In genomic region chr21:36028127-36029069, GRCh38 we compare ENCODE assay signal across 8 cellular contexts.
A peak's percentile ranks its signal among the peaks of the same experiment; 100 is the strongest.
DNase-seq lines count a peak whose midpoint lies in the region; ATAC-seq lines count a peak whose summit lies in the region.

No MANE protein-coding gene starts in this region.

- peak; percentile 65 for ATAC-seq in HG02938 (IDR thresholded peaks at IDR 0.05; ENCODE audit: unreplicated experiment)
- no peak for ATAC-seq in GM18517 (IDR thresholded peaks at IDR 0.05; ENCODE audit: unreplicated experiment)

- DNase-seq in GM03348 (ENCODE audit: low spot score) (peak; percentile 92), NCI-H2227 treated with DMSO at 0.1 percent for 48 hours (lab: John Stamatoyannopoulos, UW) (peak; percentile 74), kidney tubule cell (ENCODE audit: low spot score) (peak; percentile 75)
- peak; percentile 40 for DNase-seq in activated CD4-positive, CD25-positive, alpha-beta regulatory T cell treated with anti-CD3 and anti-CD28 coated beads, Interleukin-2, amount 50 U/mL, for 16 hours (ENCODE audit: low read depth, low spot score)
- DNase-seq in central memory CD4-positive, alpha-beta T cell, result peak; percentile 45
- DNase-seq in stimulated activated CD4-positive, alpha-beta T cell treated with anti-CD3 and anti-CD28 coated beads, Interleukin-4, amount 100 ng/mL, for 1 hour, result peak; percentile 57

Comparison
In these comparisons a context has a peak if more than half of its experiments do, and no peak if none do; other contexts are left out.
1. DNase-seq: peak in every context shown above with its lines; median percentile 92 in GM03348; 75 in kidney tubule cell; 74 in NCI-H2227 treated with DMSO at 0.1 percent for 48 hours; 57 in stimulated activated CD4-positive, alpha-beta T cell treated with anti-CD3 and anti-CD28 coated beads, Interleukin-4, amount 100 ng/mL, for 1 hour; 45 in central memory CD4-positive, alpha-beta T cell; 40 in activated CD4-positive, CD25-positive, alpha-beta regulatory T cell treated with anti-CD3 and anti-CD28 coated beads, Interleukin-2, amount 50 U/mL, for 16 hours.